Comparison of ENCODE assay signal across 11 cellular contexts in the genomic region with DNA sequence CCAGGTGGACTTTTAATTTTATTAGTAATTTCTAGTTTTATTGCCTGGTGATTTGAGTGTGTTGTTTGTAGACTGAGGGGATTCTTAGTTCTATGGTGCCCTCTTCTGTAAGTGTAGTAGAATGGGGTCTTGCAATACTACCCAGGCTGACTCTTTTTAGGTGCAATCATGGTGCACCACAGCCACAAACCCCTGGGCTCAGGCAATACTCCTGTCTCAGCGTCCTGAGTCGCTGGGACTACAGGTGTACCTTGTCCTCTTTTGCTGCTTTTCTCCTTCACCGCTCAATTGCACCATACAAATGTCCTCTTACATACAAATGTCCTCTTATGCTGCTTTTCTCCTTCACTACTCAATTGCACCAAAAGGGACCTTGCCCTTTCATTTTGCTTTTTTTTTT. TPM values are rescaled to one million over a fixed set of nuclear protein-coding genes. Genes with fewer than 3 reads are reported as not detected.
DNase-seq lines count a peak whose midpoint lies in the region; ATAC-seq and TF ChIP-seq lines count a peak whose summit lies in the region.
"Had no signal": no experiment of that assay in that cellular context is flagged by ENCODE, and none has a peak within 500 bp of the region (broad histone marks: within the 10 kb centered on the region; RNA-seq: fewer than 3 reads in every experiment).

No MANE protein-coding gene starts in this region.

- TF ChIP-seq CTCF in cardiac muscle cell (IDR thresholded peaks at IDR 0.05; ENCODE audit: low read depth, low read length) (peak; percentile 34), OCI-LY1 (IDR thresholded peaks at IDR 0.05; ENCODE audit: low read length) (peak; percentile 38), epithelial cell of proximal tubule (conservative IDR thresholded peaks at IDR 0.05; ENCODE audit: low read depth, low read length) (peak; percentile 49), smooth muscle cell (IDR thresholded peaks at IDR 0.05; ENCODE audit: borderline replicate concordance, insufficient read depth, poor library complexity, severe bottlenecking) (peak; percentile 18), colonic mucosa (IDR thresholded peaks at IDR 0.05) (no peak)

- intact Hi-C loops in Right ventricle myocardium superior (cut with DNase I) (no loop called here), colonic mucosa (cut with DNase I) (no loop called here)

- H3K4me1 ChIP-seq in cardiac muscle cell (ENCODE audit: low read depth) (no peaks in the 10 kb centered on the region), OCI-LY1 (ENCODE audit: insufficient read depth, low read length, severe bottlenecking) (no peaks in the 10 kb centered on the region), smooth muscle cell (ENCODE audit: low read depth) (no peaks in the 10 kb centered on the region), colonic mucosa (no peaks in the 10 kb centered on the region)
- H3K4me1 ChIP-seq: adrenal gland had no signal

- H4K20me1 ChIP-seq in OCI-LY1 (ENCODE audit: insufficient read depth, low read length) = no peaks in the 10 kb centered on the region
- H4K20me1 ChIP-seq in smooth muscle cell (ENCODE audit: low read depth) = no peaks in the 10 kb centered on the region

- no peaks in the 10 kb centered on the region for H3K27me3 ChIP-seq in cardiac muscle cell
- H3K27me3 ChIP-seq in OCI-LY1 (ENCODE audit: insufficient read depth, low read length) = no peaks in the 10 kb centered on the region
- H3K27me3 ChIP-seq in smooth muscle cell (ENCODE audit: low read depth) = no peaks in the 10 kb centered on the region
- H3K27me3 ChIP-seq in colonic mucosa = no peaks in the 10 kb centered on the region
- H3K27me3 ChIP-seq: adrenal gland had no signal

- 49% methylated on average over 3 of the region's 3 CpGs for WGBS in smooth muscle cell (ENCODE audit: low lambda C conversion rate)

- H2AFZ ChIP-seq in OCI-LY1 (ENCODE audit: low read length) = no peak overlapping the region
- no peak overlapping the region for H2AFZ ChIP-seq in smooth muscle cell (ENCODE audit: low read depth)

- H3K79me2 ChIP-seq in OCI-LY1 (ENCODE audit: insufficient read depth, low read length) (no peaks in the 10 kb centered on the region), smooth muscle cell (ENCODE audit: low read depth) (no peaks in the 10 kb centered on the region)

- H3K9ac ChIP-seq in OCI-LY1 (ENCODE audit: low read length) (no peak overlapping the region), smooth muscle cell (ENCODE audit: low read depth) (no peak overlapping the region), colonic mucosa (ENCODE audit: low read depth in 2 of 2, low read length in 2 of 2) (no peak overlapping the region)
- H3K9ac ChIP-seq: KMS-11 had no signal

- H3K36me3 ChIP-seq in cardiac muscle cell (no peaks in the 10 kb centered on the region), OCI-LY1 (ENCODE audit: insufficient read depth, low read length) (no peaks in the 10 kb centered on the region), smooth muscle cell (ENCODE audit: low read depth) (no peaks in the 10 kb centered on the region), colonic mucosa (no peaks in the 10 kb centered on the region)
- H3K36me3 ChIP-seq: adrenal gland had no signal

- no peaks in the 10 kb centered on the region for H3K9me3 ChIP-seq in cardiac muscle cell (ENCODE audit: low read depth)
- no peaks in the 10 kb centered on the region for H3K9me3 ChIP-seq in OCI-LY1 (ENCODE audit: low read length)
- no peaks in the 10 kb centered on the region for H3K9me3 ChIP-seq in smooth muscle cell (replicated peaks; ENCODE audit: low read depth)
- no peaks in the 10 kb centered on the region for H3K9me3 ChIP-seq in colonic mucosa
- H3K9me3 ChIP-seq: adrenal gland had no signal

- H3F3A ChIP-seq in OCI-LY1 (ENCODE audit: insufficient read depth, low read length) (no peaks in the 10 kb centered on the region), smooth muscle cell (ENCODE audit: low read depth) (no peaks in the 10 kb centered on the region)

- no peak for ATAC-seq in Right ventricle myocardium superior (ENCODE audit: poor library complexity)
- no peak for ATAC-seq in GM21515 (IDR thresholded peaks at IDR 0.05; ENCODE audit: unreplicated experiment)

- no peak overlapping the region for H3K4me3 ChIP-seq in cardiac muscle cell
- H3K4me3 ChIP-seq in OCI-LY1 (ENCODE audit: low read depth, low read length, poor library complexity, severe bottlenecking) = no peak overlapping the region
- H3K4me3 ChIP-seq in epithelial cell of proximal tubule (ENCODE audit: low read depth, low read length) = no peak overlapping the region
- no peak overlapping the region for H3K4me3 ChIP-seq in smooth muscle cell
- no peak overlapping the region for H3K4me3 ChIP-seq in colonic mucosa
- H3K4me3 ChIP-seq: adrenal gland had no signal

- DNase-seq in cardiac muscle cell (ENCODE audit: low read depth in 1 of 2, low spot score in 1 of 2) (peak; percentile 20 to 55), Right ventricle myocardium superior (no peak), epithelial cell of proximal tubule (ENCODE audit: low read depth) (no peak), smooth muscle cell (lab: John Stamatoyannopoulos, UW; ENCODE audit: unreplicated experiment) (no peak), SIG-M5 treated with dmso at 0.1 percent for 504 hours (lab: John Stamatoyannopoulos, UW; ENCODE audit: unreplicated experiment) (no peak), colonic mucosa (no peak)
- DNase-seq: adrenal gland; stimulated activated CD4-positive, alpha-beta T cell treated with anti-CD3 and anti-CD28 coated beads, Interleukin-4, amount 100 ng/mL, for 24 hours had no signal

- H3K27ac ChIP-seq in cardiac muscle cell (no peak overlapping the region), OCI-LY1 (ENCODE audit: low read depth, low read length, poor library complexity, severe bottlenecking) (no peak overlapping the region), smooth muscle cell (ENCODE audit: low read depth) (no peak overlapping the region), colonic mucosa (no peak overlapping the region)
- H3K27ac ChIP-seq: adrenal gland, KMS-11 had no signal

- H3K4me2 ChIP-seq in OCI-LY1 (ENCODE audit: low read length) = no peak overlapping the region
- H3K4me2 ChIP-seq in smooth muscle cell = no peak overlapping the region
- H3K4me2 ChIP-seq: KMS-11 had no signal

- no peaks in the 10 kb centered on the region for H3K9me2 ChIP-seq in OCI-LY1 (ENCODE audit: low read depth, low read length)

RNA-seq across cellular contexts. Expression of gene SCP2, which starts 43.1 kb away (rescaled TPM):
- 131 and 134 TPM in 2 replicates for total RNA-seq in cardiac muscle cell
- polyA plus RNA-seq in cardiac muscle cell = 236 and 259 TPM in 2 replicates
- 155 TPM for total RNA-seq in Right ventricle myocardium superior
- 68.7 and 110 TPM in 2 replicates for total RNA-seq in epithelial cell of proximal tubule
- total RNA-seq in smooth muscle cell = 115 and 120 TPM in 2 replicates
- 85.9 and 94.8 TPM in 2 replicates for polyA plus RNA-seq in smooth muscle cell
- total RNA-seq in colonic mucosa = 100 to 1,000 TPM; 178 to 325 TPM

RNA-seq across cellular contexts. Expression of gene ECHDC2, which starts 48.6 kb away (rescaled TPM):
- total RNA-seq in cardiac muscle cell = 25.6 and 74.9 TPM in 2 replicates
- polyA plus RNA-seq in cardiac muscle cell = 31.0 and 68.7 TPM in 2 replicates
- total RNA-seq in Right ventricle myocardium superior = 147 TPM
- 23.2 and 47.7 TPM in 2 replicates for total RNA-seq in epithelial cell of proximal tubule
- 5.4 and 6.1 TPM in 2 replicates for total RNA-seq in smooth muscle cell
- polyA plus RNA-seq in smooth muscle cell = 1.8 and 19.3 TPM in 2 replicates
- total RNA-seq in colonic mucosa = 100 to 1,000 TPM in 1 of 2 donors, 10 to 100 TPM in 1; 94.4 to 105 TPM

Comparison
In these comparisons a context has a peak if more than half of its experiments do, and no peak if none do; other contexts are left out.
1. DNase-seq: peak in cardiac muscle cell (2 of 2); none in Right ventricle myocardium superior (single experiment), epithelial cell of proximal tubule (single experiment), smooth muscle cell (single experiment), SIG-M5 treated with dmso at 0.1 percent for 504 hours (single experiment) and colonic mucosa (single experiment).